In the genomic region with DNA sequence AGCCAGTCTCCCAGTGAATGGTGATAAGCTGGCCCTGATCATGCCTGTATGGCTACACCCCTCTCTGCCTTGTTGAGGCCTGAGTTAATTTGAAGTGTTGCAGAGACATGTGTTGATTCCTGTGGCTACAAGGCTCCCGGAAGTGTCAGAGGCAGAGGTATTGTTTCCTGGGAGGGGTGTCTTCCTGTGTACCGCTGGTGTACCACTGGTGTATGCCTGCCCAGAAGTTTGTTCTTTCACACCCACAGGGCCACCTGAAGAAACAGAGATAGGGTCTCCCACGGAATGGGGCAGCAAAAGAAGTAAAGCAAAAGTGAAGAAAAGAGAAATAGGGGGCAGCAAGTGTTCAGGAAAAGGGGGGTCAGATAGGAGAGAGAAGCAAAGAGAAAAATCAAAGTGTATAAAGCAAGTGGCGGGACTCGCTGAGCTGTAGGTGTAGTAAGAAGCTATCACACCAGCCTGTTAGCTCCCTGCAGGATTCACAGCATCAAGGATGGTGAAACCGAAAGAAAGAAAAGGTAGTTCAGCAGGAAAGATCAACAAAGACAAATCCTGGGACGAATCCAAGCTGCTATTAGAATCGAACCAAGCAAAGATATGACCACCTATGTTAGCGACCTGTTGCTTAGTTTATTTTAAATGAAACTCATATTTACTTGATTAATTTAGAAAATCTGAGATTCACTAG, we compare ENCODE assay signal across 8 cellular contexts. TPM values are rescaled to one million over a fixed set of nuclear protein-coding genes. Genes with fewer than 3 reads are reported as not detected.
DNase-seq lines count a peak whose midpoint lies in the region; ATAC-seq and TF ChIP-seq lines count a peak whose summit lies in the region.

No MANE protein-coding gene starts in this region.

- H3K4me1 Mint-ChIP-seq in T-helper 1 cell treated with Interleukin-12 subunit alpha and Interleukin-12 subunit beta and Interleukin-4 antibody, amounts not matched to agents 30 μg/mL and 1 μg/mL, for 36 hours (ENCODE audit: low read depth): peaks cover 69% of the 10 kb centered on the region
- peaks cover 78% of the 10 kb centered on the region for H3K4me1 Mint-ChIP-seq in activated naive CD8-positive, alpha-beta T cell treated with anti-CD3 and anti-CD28 coated beads for 36 hours

- no peak for ATAC-seq in GM18498 (IDR thresholded peaks at IDR 0.05; ENCODE audit: unreplicated experiment)

- peak overlapping the region; percentile 97 for H3K27ac Mint-ChIP-seq in T-helper 1 cell treated with Interleukin-12 subunit alpha and Interleukin-12 subunit beta and Interleukin-4 antibody, amounts not matched to agents 30 μg/mL and 1 μg/mL, for 36 hours
- H3K27ac Mint-ChIP-seq in activated naive CD8-positive, alpha-beta T cell treated with anti-CD3 and anti-CD28 coated beads for 36 hours: peak overlapping the region; percentile 94

- peak overlapping the region; percentile 66 for H3K4me3 ChIP-seq in GM12865 (ENCODE audit: low read depth, low read length)

- H3K36me3 Mint-ChIP-seq in T-helper 1 cell treated with Interleukin-12 subunit alpha and Interleukin-12 subunit beta and Interleukin-4 antibody, amounts not matched to agents 30 μg/mL and 1 μg/mL, for 36 hours (ENCODE audit: low read depth): peaks cover 48% of the 10 kb centered on the region
- peaks cover 69% of the 10 kb centered on the region for H3K36me3 Mint-ChIP-seq in activated naive CD8-positive, alpha-beta T cell treated with anti-CD3 and anti-CD28 coated beads for 36 hours

- peaks cover 11% of the 10 kb centered on the region for H3K9me3 Mint-ChIP-seq in T-helper 1 cell treated with Interleukin-12 subunit alpha and Interleukin-12 subunit beta and Interleukin-4 antibody, amounts not matched to agents 30 μg/mL and 1 μg/mL, for 36 hours
- peaks cover 11% of the 10 kb centered on the region for H3K9me3 Mint-ChIP-seq in activated naive CD8-positive, alpha-beta T cell treated with anti-CD3 and anti-CD28 coated beads for 36 hours

- no peaks in the 10 kb centered on the region for H3K27me3 Mint-ChIP-seq in T-helper 1 cell treated with Interleukin-12 subunit alpha and Interleukin-12 subunit beta and Interleukin-4 antibody, amounts not matched to agents 30 μg/mL and 1 μg/mL, for 36 hours (ENCODE audit: low read depth)
- H3K27me3 Mint-ChIP-seq in activated naive CD8-positive, alpha-beta T cell treated with anti-CD3 and anti-CD28 coated beads for 36 hours: no peaks in the 10 kb centered on the region

- DNase-seq in GM12865 (ENCODE audit: low read depth) (peak; percentile 76), NCI-H510A (lab: John Stamatoyannopoulos, UW) (no peak), HCEC 1CT (no peak), NCI-H748 (lab: John Stamatoyannopoulos, UW; ENCODE audit: unreplicated experiment) (no peak)
- peak; percentile 37 for DNase-seq in activated naive CD8-positive, alpha-beta T cell treated with anti-CD3 and anti-CD28 coated beads for 36 hours
- peak; percentile 66 for DNase-seq in stimulated activated CD4-positive, alpha-beta T cell treated with anti-CD3 and anti-CD28 coated beads, Interleukin-15, amount 100 ng/mL, for 24 hours

- H3K4me3 Mint-ChIP-seq in T-helper 1 cell treated with Interleukin-12 subunit alpha and Interleukin-12 subunit beta and Interleukin-4 antibody, amounts not matched to agents 30 μg/mL and 1 μg/mL, for 36 hours: peak overlapping the region; percentile 95
- peak overlapping the region; percentile 95 for H3K4me3 Mint-ChIP-seq in activated naive CD8-positive, alpha-beta T cell treated with anti-CD3 and anti-CD28 coated beads for 36 hours

- no peak for TF ChIP-seq CTCF in GM12865 (IDR thresholded peaks at IDR 0.05; ENCODE audit: insufficient read depth, low read depth, low read length, missing control alignments)

RNA-seq across cellular contexts. Expression of a gene that starts 36.6 kb away (rescaled TPM):
- total RNA-seq in activated naive CD8-positive, alpha-beta T cell treated with anti-CD3 and anti-CD28 coated beads for 36 hours: 10 to 100 TPM; 84.7 to 85.2 TPM

Comparison
In these comparisons a context has a peak if more than half of its experiments do, and no peak if none do; other contexts are left out.
1. DNase-seq: peak in GM12865 (single experiment), activated naive CD8-positive, alpha-beta T cell treated with anti-CD3 and anti-CD28 coated beads for 36 hours (single experiment) and stimulated activated CD4-positive, alpha-beta T cell treated with anti-CD3 and anti-CD28 coated beads, Interleukin-15, amount 100 ng/mL, for 24 hours (single experiment); none in NCI-H510A (single experiment), HCEC 1CT (single experiment) and NCI-H748 (single experiment).